8 cellular contexts compared by ENCODE assay signal in genomic region chr6:35727206-35727934, GRCh38. TPM values are rescaled to one million over a fixed set of nuclear protein-coding genes. Genes with fewer than 3 reads are reported as not detected.
DNase-seq lines count a peak whose midpoint lies in the region; ATAC-seq lines count a peak whose summit lies in the region.

No MANE protein-coding gene starts in this region.

- 2% methylated on average over 29 of the region's 29 CpGs for WGBS in right cardiac atrium

- no peaks in the 10 kb centered on the region for H3K27me3 ChIP-seq in right cardiac atrium (ENCODE audit: control insufficient read depth, insufficient read depth)

- intact Hi-C loops in right cardiac atrium (cut with DNase I) = loop anchor here in 3 of 4 donors (5.0 kb wide), 2 partner anchors 40 to 125 kb away; partner anchors contain the start of gene FKBP5 (in 2 of the 3)
- intact Hi-C loops in posterior cingulate gyrus (cut with DNase I) = no loop called here

- DNase-seq in stimulated activated CD4-positive, alpha-beta T cell treated with anti-CD3 and anti-CD28 coated beads, Interleukin-1b, Interleukin-23, amount 100 ng/mL, for 48 hours = peak; percentile 43
- no peak for DNase-seq in stimulated activated CD4-positive, alpha-beta T cell treated with anti-CD3 and anti-CD28 coated beads, Interleukin-4, amount 100 ng/mL, for 1 hour
- DNase-seq in NCI-H510A treated with DMSO at 0.1 percent for 48 hours (lab: John Stamatoyannopoulos, UW) (peak; percentile 69), astrocyte of the hippocampus (ENCODE audit: low read depth, low spot score) (peak; percentile 88), right cardiac atrium (peak; percentile 91 to 96 (median 94)), posterior cingulate gyrus (peak; percentile 58 to 97 (median 77)), activated gamma-delta T cell (lab: John Stamatoyannopoulos, UW) (no peak)

- H3K4me3 ChIP-seq in right cardiac atrium (ENCODE audit: low read length) = peak overlapping the region; percentile 27

- H3K9me3 ChIP-seq in right cardiac atrium (ENCODE audit: control insufficient read depth, low read length) = no peaks in the 10 kb centered on the region

- peak overlapping the region; percentile 97 for H3K27ac ChIP-seq in right cardiac atrium (ENCODE audit: low read length)

- ATAC-seq in HG02852 (IDR thresholded peaks at IDR 0.05; ENCODE audit: unreplicated experiment) (peak; percentile 20), right cardiac atrium (peak; percentile 40 to 54)

- peaks cover 47% of the 10 kb centered on the region for H3K4me1 ChIP-seq in right cardiac atrium (ENCODE audit: control insufficient read depth, insufficient read depth, low read length)

RNA-seq across cellular contexts. Expression of gene ARMC12, which starts 9.5 kb away (rescaled TPM):
- total RNA-seq in right cardiac atrium = under 1 TPM in 1 of 4 donors, not detected in 3; 0.31 TPM
- polyA plus RNA-seq in right cardiac atrium = 0.32 TPM

RNA-seq across cellular contexts. Expression of gene FKBP5, which starts 38.7 kb away (rescaled TPM):
- total RNA-seq in right cardiac atrium = 100 to 1,000 TPM; 109 to 155 (median 111) TPM
- polyA plus RNA-seq in right cardiac atrium = 75.0 TPM

RNA-seq across cellular contexts. Expression of gene CLPSL2, which starts 49.0 kb away (rescaled TPM):
- not detected for total RNA-seq in right cardiac atrium
- not detected for polyA plus RNA-seq in right cardiac atrium

RNA-seq across cellular contexts. Expression of gene CLPSL1, which starts 53.4 kb away (rescaled TPM):
- total RNA-seq in right cardiac atrium = not detected
- not detected for polyA plus RNA-seq in right cardiac atrium

Comparison
In these comparisons a context has a peak if more than half of its experiments do, and no peak if none do; other contexts are left out.
1. DNase-seq: peak in stimulated activated CD4-positive, alpha-beta T cell treated with anti-CD3 and anti-CD28 coated beads, Interleukin-1b, Interleukin-23, amount 100 ng/mL, for 48 hours (single experiment), NCI-H510A treated with DMSO at 0.1 percent for 48 hours (single experiment), astrocyte of the hippocampus (single experiment), right cardiac atrium (3 of 3) and posterior cingulate gyrus (10 of 10); none in stimulated activated CD4-positive, alpha-beta T cell treated with anti-CD3 and anti-CD28 coated beads, Interleukin-4, amount 100 ng/mL, for 1 hour (single experiment) and activated gamma-delta T cell (single experiment).